Comparison of ENCODE assay signal across 8 cellular contexts in genomic region chr11:108221981-108222685, GRCh38. TPM values are rescaled to one million over a fixed set of nuclear protein-coding genes. Genes with fewer than 3 reads are reported as not detected.
DNase-seq lines count a peak whose midpoint lies in the region; ATAC-seq and TF ChIP-seq lines count a peak whose summit lies in the region.

Gene NPAT (minus strand): TSS chr11:108222638. CDS start chr11:108222536, 102 bp downstream.

- H3K27me3 ChIP-seq in layer of hippocampus (ENCODE audit: control insufficient read depth, insufficient read depth, low read length), result no peaks in the 10 kb centered on the region

- ATAC-seq in stimulated activated naive CD8-positive, alpha-beta T cell treated with anti-CD3 and anti-CD28 coated beads, Interleukin-15, Interleukin-2, amounts not matched to agents 100 U/mL and 50 U/mL, for 24 hours, result no peak

- DNase-seq in activated T-cell treated with anti-CD3 and anti-CD28 coated beads for 24 hours (ENCODE audit: low read depth) (peak; percentile 34), G401 (ENCODE audit: low spot score) (no peak), NCI-H510A (lab: John Stamatoyannopoulos, UW) (no peak)
- DNase-seq in activated T-cell treated with anti-CD3 and anti-CD28 coated beads, Interleukin-2, amount 50 U/mL, for 24 hours, result no peak
- DNase-seq in stimulated activated naive CD8-positive, alpha-beta T cell treated with anti-CD3 and anti-CD28 coated beads, Interleukin-15, Interleukin-2, amounts not matched to agents 100 U/mL and 50 U/mL, for 24 hours, result peak; percentile 56

- H3K4me3 Mint-ChIP-seq in activated T-cell treated with anti-CD3 and anti-CD28 coated beads, Interleukin-2, amount 50 U/mL, for 24 hours, result no peak within 1 kb of the TSS

- H3K27ac ChIP-seq in angular gyrus (ENCODE audit: low read depth, low read length) (peak within 1 kb of the TSS; percentile 94), layer of hippocampus (ENCODE audit: low read depth, low read length) (peak within 1 kb of the TSS; percentile 92)

- in situ Hi-C loops in G401 (cut with HindIII; ENCODE audit: low sequenced_read_pairs), result no loop called here

- H3K4me1 Mint-ChIP-seq in activated T-cell treated with anti-CD3 and anti-CD28 coated beads, Interleukin-2, amount 50 U/mL, for 24 hours (ENCODE audit: low read depth), result peaks cover 57% of the 10 kb centered on the region

- TF ChIP-seq EP300 in Ishikawa (IDR thresholded peaks at IDR 0.05; ENCODE audit: borderline replicate concordance), result no peak

- peaks cover 53% of the 10 kb centered on the region for H3K36me3 Mint-ChIP-seq in activated T-cell treated with anti-CD3 and anti-CD28 coated beads, Interleukin-2, amount 50 U/mL, for 24 hours (ENCODE audit: low read depth)

- no peaks in the 10 kb centered on the region for H3K27me3 Mint-ChIP-seq in activated T-cell treated with anti-CD3 and anti-CD28 coated beads, Interleukin-2, amount 50 U/mL, for 24 hours

- no peak within 1 kb of the TSS for H3K27ac Mint-ChIP-seq in activated T-cell treated with anti-CD3 and anti-CD28 coated beads, Interleukin-2, amount 50 U/mL, for 24 hours

- H3K9me3 Mint-ChIP-seq in activated T-cell treated with anti-CD3 and anti-CD28 coated beads, Interleukin-2, amount 50 U/mL, for 24 hours, result no peaks in the 10 kb centered on the region

- TF ChIP-seq RAD21 in Ishikawa (IDR thresholded peaks at IDR 0.05; ENCODE audit: low read depth), result no peak

TF ChIP-seq in Ishikawa, 13 proteins besides CTCF, POLR2A, EP300 and RAD21:
- TF ChIP-seq TAF1 (IDR thresholded peaks at IDR 0.05; ENCODE audit: low read depth) (peak; percentile 60), EGR1 (IDR thresholded peaks at IDR 0.05) (no peak; the same call in 1 of the 2 replicates), REST (IDR thresholded peaks at IDR 0.05; ENCODE audit: low read depth) (no peak), MAX (IDR thresholded peaks at IDR 0.05) (peak; percentile 21; the same call in 1 of the 2 replicates), ZBTB7A (IDR thresholded peaks at IDR 0.05; ENCODE audit: low read depth) (no peak), CREB1 (IDR thresholded peaks at IDR 0.05; ENCODE audit: low read depth) (no peak), CEBPB (IDR thresholded peaks at IDR 0.05) (no peak), USF1 (IDR thresholded peaks at IDR 0.05) (no peak), YY1 (IDR thresholded peaks at IDR 0.05; ENCODE audit: low read depth) (0 out of 2 replicates have a peak, but pooled peaks have one; percentile 21), FOXM1 (IDR thresholded peaks at IDR 0.05; ENCODE audit: borderline replicate concordance, low read depth) (no peak)

RNA-seq across cellular contexts. Expression of gene NPAT, which starts in this region (rescaled TPM):
- 5.5 and 7.1 TPM in 2 replicates for total RNA-seq in G401 (2014; rRNA removed; shearing (Covaris generic))

Comparison
In these comparisons a context has a peak if more than half of its experiments do, and no peak if none do; other contexts are left out.
1. DNase-seq: peak in activated T-cell treated with anti-CD3 and anti-CD28 coated beads for 24 hours (single experiment) and stimulated activated naive CD8-positive, alpha-beta T cell treated with anti-CD3 and anti-CD28 coated beads, Interleukin-15, Interleukin-2, amounts not matched to agents 100 U/mL and 50 U/mL, for 24 hours (single experiment); none in activated T-cell treated with anti-CD3 and anti-CD28 coated beads, Interleukin-2, amount 50 U/mL, for 24 hours (single experiment), G401 (single experiment) and NCI-H510A (single experiment).